ENCODE assay signal across 28 cellular contexts in genomic region chr10:126225672-126226007, GRCh38.
A peak's percentile ranks its signal among the peaks of the same experiment; 100 is the strongest.
DNase-seq lines count a peak whose midpoint lies in the region; ATAC-seq, FAIRE-seq and TF ChIP-seq lines count a peak whose summit lies in the region.
"Had no signal": no experiment of that assay in that cellular context is flagged by ENCODE, and none has a peak within 500 bp of the region (broad histone marks: within the 10 kb centered on the region; RNA-seq: fewer than 3 reads in every experiment).

No MANE protein-coding gene starts in this region.

- H4K20me1 ChIP-seq in mammary epithelial cell (ENCODE audit: insufficient read depth, low read length) = no peaks in the 10 kb centered on the region

- H3K4me3 ChIP-seq in breast epithelium (no peak overlapping the region), mammary epithelial cell (replicated peaks in 1 of 3; ENCODE audit: insufficient read depth in 1 of 3, low read depth in 2 of 3, low read length in 3 of 3) (no peak overlapping the region), fibroblast of pulmonary artery (replicated peaks; ENCODE audit: low read depth, low read length) (no peak overlapping the region), subcutaneous abdominal adipose tissue (ENCODE audit: low read depth in 1 of 5, low read length in 5 of 5) (no peak overlapping the region), upper lobe of left lung (no peak overlapping the region)
- H3K4me3 ChIP-seq: dorsolateral prefrontal cortex, Peyer's patch, SJSA1 had no signal

- dilution Hi-C loops in mammary epithelial cell (cut with HindIII; ENCODE audit: low sequenced_read_pairs) = no loop called here

- H3K9me3 ChIP-seq in breast epithelium (no peaks in the 10 kb centered on the region), mammary epithelial cell (replicated peaks; ENCODE audit: insufficient read depth, low read length) (no peaks in the 10 kb centered on the region), subcutaneous abdominal adipose tissue (ENCODE audit: control insufficient read depth in 5 of 5, low read length in 5 of 5) (no peaks in the 10 kb centered on the region), upper lobe of left lung (no peaks in the 10 kb centered on the region)
- H3K9me3 ChIP-seq: Caco-2, Peyer's patch, SJSA1 had no signal

- TF ChIP-seq EP300 in upper lobe of left lung (IDR thresholded peaks at IDR 0.05) = no peak

- WGBS in mammary epithelial cell (ENCODE audit: low coverage, missing lambda C conversion rate) = 87% methylated on average over 9 of the region's 9 CpGs
- WGBS in upper lobe of left lung, 2 donors = 61 to 72% methylated on average over 9 of the region's 9 CpGs

- peak; percentile 31 for ATAC-seq in left lobe of liver
- no peak for ATAC-seq in upper lobe of left lung (ENCODE audit: low FRiP score in 2 of 2)
- ATAC-seq: activated T-helper 17 cell treated with anti-CD3 and anti-CD28 coated beads, Interleukin-2, amount 50 U/mL, for 72 hours; T-cell had no signal

- H3K79me2 ChIP-seq in mammary epithelial cell (ENCODE audit: insufficient read depth, low read length) = no peaks in the 10 kb centered on the region

- H3K36me3 ChIP-seq in breast epithelium (no peaks in the 10 kb centered on the region), mammary epithelial cell (ENCODE audit: insufficient read depth, low read length) (no peaks in the 10 kb centered on the region), subcutaneous abdominal adipose tissue (ENCODE audit: control insufficient read depth in 5 of 5, insufficient read depth in 5 of 5, low read length in 5 of 5) (no peaks in the 10 kb centered on the region), upper lobe of left lung (no peaks in the 10 kb centered on the region)
- H3K36me3 ChIP-seq: Peyer's patch, SJSA1 had no signal

- no peak for TF ChIP-seq POLR2A in breast epithelium (IDR thresholded peaks at IDR 0.05)
- no peak for TF ChIP-seq POLR2A in upper lobe of left lung (IDR thresholded peaks at IDR 0.05)

- H3K4me1 ChIP-seq in breast epithelium (peaks cover 0 to 6% of the 10 kb centered on the region in 2 donors), mammary epithelial cell (ENCODE audit: insufficient read depth, low read length) (no peaks in the 10 kb centered on the region), subcutaneous abdominal adipose tissue (ENCODE audit: control insufficient read depth in 5 of 5, insufficient read depth in 5 of 5, low read length in 5 of 5) (peaks cover 22 to 45% (median 40%) of the 10 kb centered on the region in 5 donors), upper lobe of left lung (no peaks in the 10 kb centered on the region)
- H3K4me1 ChIP-seq: Caco-2, Peyer's patch had no signal

- H3K27me3 ChIP-seq in breast epithelium (no peaks in the 10 kb centered on the region), mammary epithelial cell (ENCODE audit: insufficient read depth, low read length) (no peaks in the 10 kb centered on the region), subcutaneous abdominal adipose tissue (ENCODE audit: control insufficient read depth in 5 of 5, insufficient read depth in 4 of 5, low read length in 5 of 5) (peaks cover 0 to 6% (median 0%) of the 10 kb centered on the region in 5 donors), upper lobe of left lung (no peaks in the 10 kb centered on the region)
- H3K27me3 ChIP-seq: Peyer's patch, SJSA1 had no signal

- no peak overlapping the region for H2AFZ ChIP-seq in mammary epithelial cell (ENCODE audit: low read depth, low read length)

- H3K27ac ChIP-seq in breast epithelium (peak overlapping the region; percentile 55 to 85), mammary epithelial cell (ENCODE audit: insufficient read depth, low read depth, low read length) (no peak overlapping the region), subcutaneous abdominal adipose tissue (ENCODE audit: low read depth, low read length) (peak overlapping the region; percentile 82), upper lobe of left lung (no peak overlapping the region)
- H3K27ac ChIP-seq: 22Rv1, C4-2B, Peyer's patch, SJSA1 had no signal

- in situ Hi-C loops in mammary epithelial cell (cut with MboI; ENCODE audit: low sequenced_read_pairs in 2 of 2) = no loop called here

- TF ChIP-seq CTCF in breast epithelium (IDR thresholded peaks at IDR 0.05) (no peak), mammary epithelial cell (conservative IDR thresholded peaks at IDR 0.05 in 1 of 2, IDR thresholded peaks at IDR 0.05 in 1 of 2; ENCODE audit: extremely low read depth in 1 of 2, insufficient read depth in 1 of 2, low read depth in 1 of 2, low read length in 2 of 2) (no peak), fibroblast of pulmonary artery (IDR thresholded peaks at IDR 0.05; ENCODE audit: low read length, missing control alignments) (no peak), upper lobe of left lung (IDR thresholded peaks at IDR 0.05) (no peak)

- H3K4me2 ChIP-seq in mammary epithelial cell (ENCODE audit: insufficient read depth, low read depth, low read length) = no peak overlapping the region

- DNase-seq in breast epithelium (ENCODE audit: low spot score in 2 of 2) = no peak
- no peak for DNase-seq in mammary epithelial cell
- DNase-seq in fibroblast of pulmonary artery (ENCODE audit: low read depth) = peak; percentile 51
- DNase-seq in left lobe of liver (ENCODE audit: low spot score) = no peak
- no peak for DNase-seq in upper lobe of left lung
- no peak for DNase-seq in activated CD8-positive, alpha-beta memory T cell treated with anti-CD3 and anti-CD28 coated beads, Interleukin-2, amount 50 U/mL, for 48 hours
- no peak for DNase-seq in GM19239 (ENCODE audit: insufficient read length, low spot score)
- DNase-seq: activated CD4-positive, alpha-beta T cell treated with anti-CD3 and anti-CD28 coated beads, Interleukin-2, amount 50 U/mL, for 48 hours; activated CD8-positive, alpha-beta memory T cell treated with anti-CD3 and anti-CD28 coated beads, Interleukin-2, amount 50 U/mL, for 4 hours; anterior cingulate cortex; Caco-2; dorsolateral prefrontal cortex; NCI-H1105; NCI-H187 treated with DMSO at 0.1 percent for 48 hours; NCI-H524 treated with DMSO at 0.1 percent for 48 hours; NK-92 treated with Interleukin-12 subunit alpha and Interleukin-12 subunit beta, amount 100 ng/mL, for 24 hours; Peyer's patch; stimulated activated CD4-positive, alpha-beta T cell treated with anti-CD3 and anti-CD28 coated beads, Interleukin-2, amount 100 ng/mL, for 48 hours; substantia nigra; T-cell had no signal

- CTCF ChIA-PET in mammary epithelial cell (lab: Charles Lee; ENCODE audit: low non-redundant PET) = no interaction called here

- H3K9ac ChIP-seq in mammary epithelial cell (ENCODE audit: insufficient read depth, low read length) (no peak overlapping the region), subcutaneous abdominal adipose tissue (ENCODE audit: low read length in 5 of 5) (peak overlapping the region in 3 of 5 donors; percentile 54 to 63 (median 60))

- intact Hi-C loops in breast epithelium (cut with DNase I; ENCODE audit: low total_unique reads) = no loop called here
- intact Hi-C loops in mammary epithelial cell (cut with micrococcal nuclease) = no loop called here

- no TSS peak for BruUV-seq in mammary epithelial cell (replicated peaks; lab: Mats Ljungman, UMichigan)

- FAIRE-seq in GM19239 (lab: Jason Lieb, UNC) = no peak
- FAIRE-seq: G401.6, H54, urothelium cell line had no signal

Comparison
In these comparisons a context has a peak if more than half of its experiments do, and no peak if none do; other contexts are left out.
1. H3K27ac ChIP-seq: peak in breast epithelium (2 of 2) and subcutaneous abdominal adipose tissue (single experiment); none in mammary epithelial cell (single experiment) and upper lobe of left lung (0 of 4).